1 cellular context compared by ENCODE assay signal in the genomic region with DNA sequence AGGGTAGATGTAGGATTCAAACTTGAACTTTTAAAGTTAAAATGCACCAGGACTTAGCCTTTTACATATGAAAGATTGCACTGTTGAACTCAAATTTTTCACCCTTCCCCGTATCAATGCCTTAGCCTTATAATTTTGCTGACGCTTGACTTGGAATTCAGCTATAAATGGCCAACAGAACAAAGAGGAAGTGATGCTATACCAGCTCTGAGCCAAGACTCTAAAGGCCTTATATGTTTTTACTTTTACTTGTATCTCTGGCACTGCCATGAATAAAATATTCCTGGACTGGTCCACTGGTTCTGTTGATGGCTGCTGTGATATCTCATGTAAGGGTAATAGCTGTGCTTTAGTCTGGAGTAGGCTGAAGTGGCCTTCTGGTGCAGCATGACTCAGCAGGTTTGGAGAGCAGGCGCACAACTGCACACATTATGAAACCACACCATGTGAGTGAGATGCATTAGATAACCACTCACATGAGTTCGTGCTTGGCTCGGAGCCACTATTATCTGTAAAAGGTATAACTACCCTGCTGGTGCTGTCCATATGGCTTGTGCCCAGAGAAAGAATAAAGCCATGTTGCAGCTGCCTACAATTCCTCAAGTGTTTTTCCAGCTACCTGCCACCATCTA.
TF ChIP-seq lines count a peak whose summit lies in the region.

No MANE protein-coding gene starts in this region.

TF ChIP-seq in K562, 482 proteins besides CTCF, POLR2A, EP300 and RAD21 (continued from another document and continues in another):
- TF ChIP-seq, protein P1, sequence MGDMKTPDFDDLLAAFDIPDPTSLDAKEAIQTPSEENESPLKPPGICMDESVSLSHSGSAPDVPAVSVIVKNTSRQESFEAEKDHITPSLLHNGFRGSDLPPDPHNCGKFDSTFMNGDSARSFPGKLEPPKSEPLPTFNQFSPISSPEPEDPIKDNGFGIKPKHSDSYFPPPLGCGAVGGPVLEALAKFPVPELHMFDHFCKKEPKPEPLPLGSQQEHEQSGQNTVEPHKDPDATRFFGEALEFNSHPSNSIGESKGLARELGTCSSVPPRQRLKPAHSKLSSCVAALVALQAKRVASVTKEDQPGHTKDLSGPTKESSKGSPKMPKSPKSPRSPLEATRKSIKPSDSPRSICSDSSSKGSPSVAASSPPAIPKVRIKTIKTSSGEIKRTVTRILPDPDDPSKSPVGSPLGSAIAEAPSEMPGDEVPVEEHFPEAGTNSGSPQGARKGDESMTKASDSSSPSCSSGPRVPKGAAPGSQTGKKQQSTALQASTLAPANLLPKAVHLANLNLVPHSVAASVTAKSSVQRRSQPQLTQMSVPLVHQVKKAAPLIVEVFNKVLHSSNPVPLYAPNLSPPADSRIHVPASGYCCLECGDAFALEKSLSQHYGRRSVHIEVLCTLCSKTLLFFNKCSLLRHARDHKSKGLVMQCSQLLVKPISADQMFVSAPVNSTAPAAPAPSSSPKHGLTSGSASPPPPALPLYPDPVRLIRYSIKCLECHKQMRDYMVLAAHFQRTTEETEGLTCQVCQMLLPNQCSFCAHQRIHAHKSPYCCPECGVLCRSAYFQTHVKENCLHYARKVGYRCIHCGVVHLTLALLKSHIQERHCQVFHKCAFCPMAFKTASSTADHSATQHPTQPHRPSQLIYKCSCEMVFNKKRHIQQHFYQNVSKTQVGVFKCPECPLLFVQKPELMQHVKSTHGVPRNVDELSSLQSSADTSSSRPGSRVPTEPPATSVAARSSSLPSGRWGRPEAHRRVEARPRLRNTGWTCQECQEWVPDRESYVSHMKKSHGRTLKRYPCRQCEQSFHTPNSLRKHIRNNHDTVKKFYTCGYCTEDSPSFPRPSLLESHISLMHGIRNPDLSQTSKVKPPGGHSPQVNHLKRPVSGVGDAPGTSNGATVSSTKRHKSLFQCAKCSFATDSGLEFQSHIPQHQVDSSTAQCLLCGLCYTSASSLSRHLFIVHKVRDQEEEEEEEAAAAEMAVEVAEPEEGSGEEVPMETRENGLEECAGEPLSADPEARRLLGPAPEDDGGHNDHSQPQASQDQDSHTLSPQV (IDR thresholded peaks at IDR 0.05), result peak; percentile 65
- peak; percentile 58; the same call in 1 of the 2 replicates for TF ChIP-seq SMARCE1 (IDR thresholded peaks at IDR 0.05)
- TF ChIP-seq RBM25 (IDR thresholded peaks at IDR 0.05; ENCODE audit: low read depth, low read length, severe bottlenecking), result no peak
- peak; percentile 49; the same call in 1 of the 2 replicates for TF ChIP-seq CBX1 (IDR thresholded peaks at IDR 0.05; ENCODE audit: low read depth)
- no peak for TF ChIP-seq ZC3H11A (IDR thresholded peaks at IDR 0.05; ENCODE audit: low read depth, low read length)
- no peak for TF ChIP-seq ZFP1 (CRISPR knock-in tag; IDR thresholded peaks at IDR 0.05)
- peak; percentile 38 for TF ChIP-seq TCF3 (CRISPR knock-in tag; IDR thresholded peaks at IDR 0.05)
- TF ChIP-seq FOS (IDR thresholded peaks at IDR 0.05; ENCODE audit: extremely low read depth, insufficient read length), result no peak
- TF ChIP-seq RCOR1 (IDR thresholded peaks at IDR 0.05; ENCODE audit: borderline replicate concordance in 1 of 2, low read depth in 2 of 2, low read length in 2 of 2), result peak in 1 of 2 experiments; percentile 24; a peak in 1 of 4 replicates
- no peak for TF ChIP-seq MEF2A (IDR thresholded peaks at IDR 0.05; ENCODE audit: control insufficient read depth, low read depth, low read length)
- peak; percentile 54 for TF ChIP-seq MGA (IDR thresholded peaks at IDR 0.05)
- no peak for TF ChIP-seq RB1 (IDR thresholded peaks at IDR 0.05; ENCODE audit: low read depth)
- TF ChIP-seq, protein P2, sequence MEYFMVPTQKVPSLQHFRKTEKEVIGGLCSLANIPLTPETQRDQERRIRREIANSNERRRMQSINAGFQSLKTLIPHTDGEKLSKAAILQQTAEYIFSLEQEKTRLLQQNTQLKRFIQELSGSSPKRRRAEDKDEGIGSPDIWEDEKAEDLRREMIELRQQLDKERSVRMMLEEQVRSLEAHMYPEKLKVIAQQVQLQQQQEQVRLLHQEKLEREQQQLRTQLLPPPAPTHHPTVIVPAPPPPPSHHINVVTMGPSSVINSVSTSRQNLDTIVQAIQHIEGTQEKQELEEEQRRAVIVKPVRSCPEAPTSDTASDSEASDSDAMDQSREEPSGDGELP (CRISPR knock-in tag; IDR thresholded peaks at IDR 0.05; ENCODE audit: borderline replicate concordance), result peak; percentile 61
- 0 out of 2 replicates have a peak, but pooled peaks have one; percentile 51 for TF ChIP-seq JUN (IDR thresholded peaks at IDR 0.05; ENCODE audit: borderline replicate concordance, low read depth, low read length)
- TF ChIP-seq JUN (CRISPR knock-in tag; IDR thresholded peaks at IDR 0.05; ENCODE audit: borderline replicate concordance), result no peak
- TF ChIP-seq CEBPB (tag; IDR thresholded peaks at IDR 0.05), result peak; percentile 88
- 0 out of 2 replicates have a peak, but pooled peaks have one; percentile 66 for TF ChIP-seq ZNF644 (tag; IDR thresholded peaks at IDR 0.05; ENCODE audit: low read depth)
- TF ChIP-seq CEBPZ (IDR thresholded peaks at IDR 0.05; ENCODE audit: borderline replicate concordance, low read depth, low read length), result peak; percentile 82; the same call in 1 of the 2 replicates
- 0 out of 2 replicates have a peak, but pooled peaks have one; percentile 21 for TF ChIP-seq HCFC1 (IDR thresholded peaks at IDR 0.05; ENCODE audit: low read depth, low read length)
- peak; percentile 94 for TF ChIP-seq NFIC (IDR thresholded peaks at IDR 0.05)
- TF ChIP-seq, protein P3, sequence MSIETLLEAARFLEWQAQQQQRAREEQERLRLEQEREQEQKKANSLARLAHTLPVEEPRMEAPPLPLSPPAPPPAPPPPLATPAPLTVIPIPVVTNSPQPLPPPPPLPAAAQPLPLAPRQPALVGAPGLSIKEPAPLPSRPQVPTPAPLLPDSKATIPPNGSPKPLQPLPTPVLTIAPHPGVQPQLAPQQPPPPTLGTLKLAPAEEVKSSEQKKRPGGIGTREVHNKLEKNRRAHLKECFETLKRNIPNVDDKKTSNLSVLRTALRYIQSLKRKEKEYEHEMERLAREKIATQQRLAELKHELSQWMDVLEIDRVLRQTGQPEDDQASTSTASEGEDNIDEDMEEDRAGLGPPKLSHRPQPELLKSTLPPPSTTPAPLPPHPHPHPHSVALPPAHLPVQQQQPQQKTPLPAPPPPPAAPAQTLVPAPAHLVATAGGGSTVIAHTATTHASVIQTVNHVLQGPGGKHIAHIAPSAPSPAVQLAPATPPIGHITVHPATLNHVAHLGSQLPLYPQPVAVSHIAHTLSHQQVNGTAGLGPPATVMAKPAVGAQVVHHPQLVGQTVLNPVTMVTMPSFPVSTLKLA (conservative IDR thresholded peaks at IDR 0.05), result peak in 1 of 2 experiments; percentile 47; a peak in 1 of 4 replicates
- TF ChIP-seq KDM2B (CRISPR knock-in tag; IDR thresholded peaks at IDR 0.05), result no peak
- no peak for TF ChIP-seq FIP1L1 (IDR thresholded peaks at IDR 0.05; ENCODE audit: low read depth, low read length, poor library complexity, severe bottlenecking)
- no peak for TF ChIP-seq DIDO1 (tag; IDR thresholded peaks at IDR 0.05; ENCODE audit: low read depth)
- TF ChIP-seq NFATC3 (IDR thresholded peaks at IDR 0.05), result no peak
- TF ChIP-seq CBFA2T2 (conservative IDR thresholded peaks at IDR 0.05), result peak; percentile 30
- TF ChIP-seq MAFF (IDR thresholded peaks at IDR 0.05; ENCODE audit: low read length), result peak; percentile 95
- TF ChIP-seq NFE2 (IDR thresholded peaks at IDR 0.05; ENCODE audit: low read depth), result peak; percentile 96
- TF ChIP-seq ZNF316 (IDR thresholded peaks at IDR 0.05), result peak; percentile 97
- peak; percentile 96 for TF ChIP-seq MITF (IDR thresholded peaks at IDR 0.05)
- TF ChIP-seq NFRKB (IDR thresholded peaks at IDR 0.05; ENCODE audit: low read depth), result no peak
